ENCODE assay signal across 8 cellular contexts in the genomic region with DNA sequence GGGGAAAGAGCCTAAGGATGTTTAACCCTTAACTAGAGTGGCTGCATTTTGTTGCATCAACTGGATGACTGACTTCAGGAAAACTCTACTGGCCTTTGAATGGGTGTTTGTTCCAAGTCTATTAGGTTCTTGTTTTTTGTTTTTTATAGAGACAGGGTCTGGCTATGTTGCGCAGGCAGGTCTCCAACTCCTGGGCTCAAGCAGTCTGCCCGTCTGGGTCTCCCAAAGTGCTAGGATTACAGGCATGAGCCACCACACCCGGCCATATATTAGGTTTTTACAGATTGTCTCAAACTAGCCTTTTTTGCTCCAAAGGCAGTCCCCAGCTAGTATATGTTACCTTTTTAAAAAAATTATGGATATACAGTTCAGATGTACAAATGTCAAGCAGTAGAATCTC. TPM values are rescaled to one million over a fixed set of nuclear protein-coding genes. Genes with fewer than 3 reads are reported as not detected.
DNase-seq lines count a peak whose midpoint lies in the region; ATAC-seq and TF ChIP-seq lines count a peak whose summit lies in the region.

No MANE protein-coding gene starts in this region.

- H3K9me3 ChIP-seq in NT2/D1 (ENCODE audit: insufficient read depth, low read length) (no peaks in the 10 kb centered on the region), endodermal cell (ENCODE audit: control insufficient read depth, low read length) (no peaks in the 10 kb centered on the region), neuronal stem cell (replicated peaks in 1 of 2; ENCODE audit: control insufficient read depth in 2 of 2, insufficient read depth in 1 of 2, low read depth in 1 of 2, low read length in 2 of 2) (no peaks in the 10 kb centered on the region)

- peaks cover 13% of the 10 kb centered on the region for H3K79me1 ChIP-seq in neuronal stem cell (ENCODE audit: low read depth, low read length)

- no peak overlapping the region for H4K8ac ChIP-seq in neuronal stem cell (ENCODE audit: low read depth, low read length)

- H2BK12ac ChIP-seq in neuronal stem cell (ENCODE audit: low read length), result no peak overlapping the region

- no peak overlapping the region for H3K27ac ChIP-seq in endodermal cell (ENCODE audit: low read depth, low read length)
- no peak overlapping the region for H3K27ac ChIP-seq in neuronal stem cell (replicated peaks; ENCODE audit: low read length)

- H4K91ac ChIP-seq in neuronal stem cell (ENCODE audit: low read depth, low read length, poor library complexity), result no peak overlapping the region

- H2BK120ac ChIP-seq in neuronal stem cell (ENCODE audit: low read depth, low read length), result no peak overlapping the region

- no peak overlapping the region for H2AFZ ChIP-seq in neuronal stem cell (ENCODE audit: low read length)

- H2BK15ac ChIP-seq in neuronal stem cell (ENCODE audit: low read length), result no peak overlapping the region

- H3K9ac ChIP-seq in NT2/D1 (ENCODE audit: insufficient read length, low read depth) (peak overlapping the region; percentile 72), endodermal cell (ENCODE audit: extremely low read depth, low read length, poor library complexity, severe bottlenecking) (peak overlapping the region; percentile 98), neuronal stem cell (ENCODE audit: low read depth, low read length, poor library complexity) (no peak overlapping the region)

- H3K4ac ChIP-seq in neuronal stem cell (ENCODE audit: low read length), result no peak overlapping the region

- H3K4me1 ChIP-seq in NT2/D1 (ENCODE audit: insufficient read depth, insufficient read length), result peaks cover 2% of the 10 kb centered on the region
- H3K4me1 ChIP-seq in endodermal cell (ENCODE audit: control insufficient read depth, insufficient read depth, low read length), result peaks cover 19% of the 10 kb centered on the region
- H3K4me1 ChIP-seq in neuronal stem cell (ENCODE audit: control insufficient read depth in 2 of 2, insufficient read depth in 1 of 2, low read depth in 1 of 2, low read length in 2 of 2), result peaks cover 6 to 11% of the 10 kb centered on the region in 2 donors

- H3K27me3 Mint-ChIP-seq in CD14-positive monocyte (ENCODE audit: low read depth in 3 of 3), result peaks cover 0 to 3% (median 1%) of the 10 kb centered on the region in 3 donors
- H3K27me3 Mint-ChIP-seq in endodermal cell (ENCODE audit: insufficient read depth), result no peaks in the 10 kb centered on the region

- no peak overlapping the region for H3K14ac ChIP-seq in neuronal stem cell (ENCODE audit: low read length)

- no peak overlapping the region for H3K23ac ChIP-seq in neuronal stem cell (ENCODE audit: low read depth, low read length, poor library complexity)

- H3K27ac Mint-ChIP-seq in CD14-positive monocyte (peak overlapping the region in 6 of 7 donors; percentile 80 to 87 (median 82)), endodermal cell (peak overlapping the region; percentile 91)

- intact Hi-C loops in CD14-positive monocyte (cut with micrococcal nuclease), result loop anchor here (2.0 to 5.0 kb wide), 3 partner anchors 51 to 224 kb away; partner anchors contain the start of genes DERL3 (in 2 of the 2) and CABIN1 (in 1 of the 2)

- H3K36me3 ChIP-seq in NT2/D1 (ENCODE audit: insufficient read depth, insufficient read length, low read length) (peaks cover 40% of the 10 kb centered on the region), endodermal cell (ENCODE audit: control insufficient read depth, insufficient read depth, low read length) (peaks cover 17% of the 10 kb centered on the region), neuronal stem cell (replicated peaks in 1 of 2; ENCODE audit: control insufficient read depth in 2 of 2, insufficient read depth in 2 of 2, low read length in 2 of 2) (peaks cover 6 to 46% of the 10 kb centered on the region in 2 donors)

- H3K36me3 Mint-ChIP-seq in CD14-positive monocyte (peaks cover 9 to 25% of the 10 kb centered on the region in 2 donors), endodermal cell (ENCODE audit: low read depth) (peaks cover 16% of the 10 kb centered on the region)

- no peak for DNase-seq in CD14-positive monocyte (ENCODE audit: low spot score)
- no peak for DNase-seq in NT2/D1 (ENCODE audit: low read depth, low spot score)
- DNase-seq in endodermal cell, result no peak
- DNase-seq in neuronal stem cell (ENCODE audit: low spot score), result no peak
- DNase-seq in medulla oblongata (ENCODE audit: extremely low spot score), result no peak
- DNase-seq in COLO668 (lab: John Stamatoyannopoulos, UW; ENCODE audit: unreplicated experiment), result no peak
- DNase-seq in pons (ENCODE audit: low spot score), result no peak

- no peak for TF ChIP-seq CTCF in CD14-positive monocyte (IDR thresholded peaks at IDR 0.05)
- no peak for TF ChIP-seq CTCF in endodermal cell (conservative IDR thresholded peaks at IDR 0.05)

- no peak overlapping the region for H2BK5ac ChIP-seq in neuronal stem cell (ENCODE audit: low read length)

- H3K4me1 Mint-ChIP-seq in CD14-positive monocyte (peaks cover 15% of the 10 kb centered on the region), endodermal cell (peaks cover 35% of the 10 kb centered on the region)

- ATAC-seq in GM18873 (IDR thresholded peaks at IDR 0.05; ENCODE audit: low FRiP score, unreplicated experiment), result no peak

- H3K27me3 ChIP-seq in NT2/D1 (ENCODE audit: insufficient read depth, insufficient read length), result no peaks in the 10 kb centered on the region
- H3K27me3 ChIP-seq in endodermal cell (ENCODE audit: control insufficient read depth, insufficient read depth, low read length, poor library complexity, severe bottlenecking), result no peaks in the 10 kb centered on the region
- no peaks in the 10 kb centered on the region for H3K27me3 ChIP-seq in neuronal stem cell (ENCODE audit: control insufficient read depth in 3 of 3, insufficient read depth in 3 of 3, low read depth in 1 of 3, low read length in 3 of 3)

- H3K4me3 ChIP-seq in NT2/D1 (ENCODE audit: insufficient read length, low read depth) (peak overlapping the region; percentile 79), endodermal cell (ENCODE audit: low read length) (peak overlapping the region; percentile 94), neuronal stem cell (ENCODE audit: low read length in 2 of 2) (peak overlapping the region; percentile 71 to 95)

- H3K4me2 ChIP-seq in neuronal stem cell (ENCODE audit: insufficient read depth, low read length, poor library complexity, severe bottlenecking), result peak overlapping the region; percentile 45

- no peak overlapping the region for H2AK5ac ChIP-seq in neuronal stem cell (ENCODE audit: low read depth, low read length)

- no peaks in the 10 kb centered on the region for H3K9me3 Mint-ChIP-seq in CD14-positive monocyte
- no peaks in the 10 kb centered on the region for H3K9me3 Mint-ChIP-seq in endodermal cell

- no peak overlapping the region for H3K18ac ChIP-seq in neuronal stem cell (ENCODE audit: low read length)

- 72 to 100% methylated on average over 1 to 3 of the region's 3 CpGs for WGBS in endodermal cell (ENCODE audit: insufficient coverage in 1 of 2, insufficient read length in 1 of 2), 2 experiments
- WGBS in neuronal stem cell (ENCODE audit: extremely low coverage in 2 of 2, insufficient read length in 2 of 2, insufficient replicate concordance in 1 of 2), 2 donors, result no CpG with 5 or more reads among the region's 3 CpGs

- H3K4me3 Mint-ChIP-seq in CD14-positive monocyte (peak overlapping the region; percentile 81 to 91), endodermal cell (peak overlapping the region; percentile 79)

RNA-seq across cellular contexts. Expression of gene SMARCB1, which starts 1.1 kb away (rescaled TPM):
- polyA plus RNA-seq in CD14-positive monocyte, result 10 to 100 TPM; 30.3 to 31.5 TPM
- 100 to 1,000 TPM; 136 to 148 TPM for total RNA-seq in endodermal cell
- polyA plus RNA-seq in endodermal cell (2013, experiment 1 of 2), result 201 TPM
- polyA plus RNA-seq in endodermal cell (2013, experiment 2 of 2), result 179 TPM
- polyA plus RNA-seq in neuronal stem cell (2013, experiment 1 of 2), result 118 TPM
- 112 TPM for polyA plus RNA-seq in neuronal stem cell (2013, experiment 2 of 2)

RNA-seq across cellular contexts. Expression of gene MMP11, which starts 15.3 kb away (rescaled TPM):
- polyA plus RNA-seq in CD14-positive monocyte, result not detected
- total RNA-seq in endodermal cell, result 10 to 100 TPM in 1 of 2 donors, 1 to 10 TPM in 1; 9.7 to 14.3 TPM
- polyA plus RNA-seq in endodermal cell (2013, experiment 1 of 2), result 14.7 TPM
- polyA plus RNA-seq in endodermal cell (2013, experiment 2 of 2), result 14.5 TPM
- polyA plus RNA-seq in neuronal stem cell (2013, experiment 1 of 2), result 6.5 TPM
- 6.1 TPM for polyA plus RNA-seq in neuronal stem cell (2013, experiment 2 of 2)

RNA-seq across cellular contexts. Expression of gene CHCHD10, which starts 20.1 kb away (rescaled TPM):
- polyA plus RNA-seq in CD14-positive monocyte, result 10 to 100 TPM; 15.3 to 26.8 TPM
- total RNA-seq in endodermal cell, result 100 to 1,000 TPM in 1 of 2 donors, 10 to 100 TPM in 1; 76.1 to 103 TPM
- 75.1 TPM for polyA plus RNA-seq in endodermal cell (2013, experiment 1 of 2)
- 66.0 TPM for polyA plus RNA-seq in endodermal cell (2013, experiment 2 of 2)
- polyA plus RNA-seq in neuronal stem cell (2013, experiment 1 of 2), result 84.6 TPM
- polyA plus RNA-seq in neuronal stem cell (2013, experiment 2 of 2), result 88.1 TPM

RNA-seq across cellular contexts. Expression of gene C22orf15, which starts 25.1 kb away (rescaled TPM):
- under 1 TPM in 1 of 2 donors, not detected in 1; 0.29 TPM for polyA plus RNA-seq in CD14-positive monocyte
- total RNA-seq in endodermal cell, result 1 to 10 TPM; 1.5 to 2.2 TPM
- 2.7 TPM for polyA plus RNA-seq in endodermal cell (2013, experiment 1 of 2)
- polyA plus RNA-seq in endodermal cell (2013, experiment 2 of 2), result 3.0 TPM
- 3.0 TPM for polyA plus RNA-seq in neuronal stem cell (2013, experiment 1 of 2)
- polyA plus RNA-seq in neuronal stem cell (2013, experiment 2 of 2), result 2.8 TPM

RNA-seq across cellular contexts. Expression of gene VPREB3, which starts 33.7 kb away (rescaled TPM):
- 1 to 10 TPM; 1.0 TPM for polyA plus RNA-seq in CD14-positive monocyte
- not detected for total RNA-seq in endodermal cell
- polyA plus RNA-seq in endodermal cell (2013, experiment 1 of 2), result not detected
- polyA plus RNA-seq in endodermal cell (2013, experiment 2 of 2), result not detected
- polyA plus RNA-seq in neuronal stem cell (2013, experiment 1 of 2), result 0.35 TPM
- 0.42 TPM for polyA plus RNA-seq in neuronal stem cell (2013, experiment 2 of 2)
